Comparison of ENCODE assay signal across 1 cellular context in genomic region chr11:72786305-72787261, GRCh38.
TF ChIP-seq lines count a peak whose summit lies in the region.

No MANE protein-coding gene starts in this region.

TF ChIP-seq in HepG2, 621 proteins besides CTCF, POLR2A, EP300 and RAD21 (continued from another document and continues in another):
- TF ChIP-seq KLF12 (CRISPR knock-in tag; IDR thresholded peaks at IDR 0.05; ENCODE audit: borderline replicate concordance), result peak; percentile 85; the same call in 1 of the 2 replicates
- 0 out of 2 replicates have a peak, but pooled peaks have one; percentile 9 for TF ChIP-seq ZSCAN31 (CRISPR knock-in tag; IDR thresholded peaks at IDR 0.05; ENCODE audit: low read depth)
- TF ChIP-seq MED8 (CRISPR knock-in tag; IDR thresholded peaks at IDR 0.05; ENCODE audit: insufficient replicate concordance), result no peak
- TF ChIP-seq AKAP8 (CRISPR knock-in tag; IDR thresholded peaks at IDR 0.05), result peak; percentile 32; the same call in 1 of the 2 replicates
- no peak for TF ChIP-seq SMAD9 (CRISPR knock-in tag; IDR thresholded peaks at IDR 0.05)
- TF ChIP-seq IRF9 (CRISPR knock-in tag; IDR thresholded peaks at IDR 0.05; ENCODE audit: borderline replicate concordance), result peak; percentile 63; the same call in 1 of the 2 replicates
- TF ChIP-seq TEAD3 (CRISPR knock-in tag; optimal IDR thresholded peaks at IDR 0.05; ENCODE audit: borderline replicate concordance), result peak; percentile 44
- TF ChIP-seq KDM6A (CRISPR knock-in tag; IDR thresholded peaks at IDR 0.05; ENCODE audit: low read depth), result peak; percentile 83
- 0 out of 2 replicates have a peak, but pooled peaks have one; percentile 61 for TF ChIP-seq ZNF878 (CRISPR knock-in tag; IDR thresholded peaks at IDR 0.05)
- no peak for TF ChIP-seq AGO1 (IDR thresholded peaks at IDR 0.05; ENCODE audit: low read depth, low read length, poor library complexity, severe bottlenecking)
- 0 out of 2 replicates have a peak, but pooled peaks have one; percentile 31 for TF ChIP-seq KDM1A (CRISPR knock-in tag; IDR thresholded peaks at IDR 0.05)
- no peak; the same call in 1 of the 2 replicates for TF ChIP-seq POLR2G (IDR thresholded peaks at IDR 0.05; ENCODE audit: low read depth, low read length)
- TF ChIP-seq FOXC1 (CRISPR knock-in tag; IDR thresholded peaks at IDR 0.05; ENCODE audit: borderline replicate concordance), result no peak
- TF ChIP-seq ZNF614 (CRISPR knock-in tag; IDR thresholded peaks at IDR 0.05; ENCODE audit: borderline replicate concordance), result no peak
- peak; percentile 40; the same call in 1 of the 2 replicates for TF ChIP-seq DPF2 (CRISPR knock-in tag; IDR thresholded peaks at IDR 0.05; ENCODE audit: borderline replicate concordance, low read depth)
- TF ChIP-seq ZNF672 (CRISPR knock-in tag; IDR thresholded peaks at IDR 0.05), result no peak
- no peak for TF ChIP-seq ZNF777 (CRISPR knock-in tag; IDR thresholded peaks at IDR 0.05)
- 0 out of 2 replicates have a peak, but pooled peaks have one; percentile 40 for TF ChIP-seq GABPB1 (CRISPR knock-in tag; IDR thresholded peaks at IDR 0.05)
- 0 out of 2 replicates have a peak, but pooled peaks have one; percentile 32 for TF ChIP-seq TCF7 (IDR thresholded peaks at IDR 0.05; ENCODE audit: low read depth)
- TF ChIP-seq ZNF564 (CRISPR knock-in tag; IDR thresholded peaks at IDR 0.05), result peak; percentile 52; the same call in 1 of the 2 replicates
- TF ChIP-seq MTA3 (CRISPR knock-in tag; IDR thresholded peaks at IDR 0.05), result no peak
- no peak for TF ChIP-seq ZFP36 (IDR thresholded peaks at IDR 0.05; ENCODE audit: borderline replicate concordance, low read depth, low read length, partially characterized antibody)
- TF ChIP-seq ATM (IDR thresholded peaks at IDR 0.05; ENCODE audit: borderline replicate concordance), result no peak
- TF ChIP-seq FOSL2 (CRISPR knock-in tag; IDR thresholded peaks at IDR 0.05), result peak; percentile 45
- TF ChIP-seq, protein P1, sequence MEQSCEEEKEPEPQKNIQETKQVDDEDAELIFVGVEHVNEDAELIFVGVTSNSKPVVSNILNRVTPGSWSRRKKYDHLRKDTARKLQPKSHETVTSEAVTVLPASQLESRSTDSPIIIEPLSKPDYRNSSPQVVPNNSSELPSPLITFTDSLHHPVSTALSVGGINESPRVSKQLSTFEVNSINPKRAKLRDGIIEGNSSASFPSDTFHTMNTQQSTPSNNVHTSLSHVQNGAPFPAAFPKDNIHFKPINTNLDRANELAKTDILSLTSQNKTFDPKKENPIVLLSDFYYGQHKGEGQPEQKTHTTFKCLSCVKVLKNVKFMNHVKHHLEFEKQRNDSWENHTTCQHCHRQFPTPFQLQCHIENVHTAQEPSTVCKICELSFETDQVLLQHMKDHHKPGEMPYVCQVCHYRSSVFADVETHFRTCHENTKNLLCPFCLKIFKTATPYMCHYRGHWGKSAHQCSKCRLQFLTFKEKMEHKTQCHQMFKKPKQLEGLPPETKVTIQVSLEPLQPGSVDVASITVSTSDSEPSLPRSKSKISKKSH (CRISPR knock-in tag; IDR thresholded peaks at IDR 0.05; ENCODE audit: borderline replicate concordance), result peak; percentile 59; the same call in 1 of the 2 replicates
- TF ChIP-seq ZNF382 (CRISPR knock-in tag; IDR thresholded peaks at IDR 0.05; ENCODE audit: borderline replicate concordance), result no peak
- no peak for TF ChIP-seq ZNF253 (CRISPR knock-in tag; IDR thresholded peaks at IDR 0.05; ENCODE audit: borderline replicate concordance)
- TF ChIP-seq, protein P2, sequence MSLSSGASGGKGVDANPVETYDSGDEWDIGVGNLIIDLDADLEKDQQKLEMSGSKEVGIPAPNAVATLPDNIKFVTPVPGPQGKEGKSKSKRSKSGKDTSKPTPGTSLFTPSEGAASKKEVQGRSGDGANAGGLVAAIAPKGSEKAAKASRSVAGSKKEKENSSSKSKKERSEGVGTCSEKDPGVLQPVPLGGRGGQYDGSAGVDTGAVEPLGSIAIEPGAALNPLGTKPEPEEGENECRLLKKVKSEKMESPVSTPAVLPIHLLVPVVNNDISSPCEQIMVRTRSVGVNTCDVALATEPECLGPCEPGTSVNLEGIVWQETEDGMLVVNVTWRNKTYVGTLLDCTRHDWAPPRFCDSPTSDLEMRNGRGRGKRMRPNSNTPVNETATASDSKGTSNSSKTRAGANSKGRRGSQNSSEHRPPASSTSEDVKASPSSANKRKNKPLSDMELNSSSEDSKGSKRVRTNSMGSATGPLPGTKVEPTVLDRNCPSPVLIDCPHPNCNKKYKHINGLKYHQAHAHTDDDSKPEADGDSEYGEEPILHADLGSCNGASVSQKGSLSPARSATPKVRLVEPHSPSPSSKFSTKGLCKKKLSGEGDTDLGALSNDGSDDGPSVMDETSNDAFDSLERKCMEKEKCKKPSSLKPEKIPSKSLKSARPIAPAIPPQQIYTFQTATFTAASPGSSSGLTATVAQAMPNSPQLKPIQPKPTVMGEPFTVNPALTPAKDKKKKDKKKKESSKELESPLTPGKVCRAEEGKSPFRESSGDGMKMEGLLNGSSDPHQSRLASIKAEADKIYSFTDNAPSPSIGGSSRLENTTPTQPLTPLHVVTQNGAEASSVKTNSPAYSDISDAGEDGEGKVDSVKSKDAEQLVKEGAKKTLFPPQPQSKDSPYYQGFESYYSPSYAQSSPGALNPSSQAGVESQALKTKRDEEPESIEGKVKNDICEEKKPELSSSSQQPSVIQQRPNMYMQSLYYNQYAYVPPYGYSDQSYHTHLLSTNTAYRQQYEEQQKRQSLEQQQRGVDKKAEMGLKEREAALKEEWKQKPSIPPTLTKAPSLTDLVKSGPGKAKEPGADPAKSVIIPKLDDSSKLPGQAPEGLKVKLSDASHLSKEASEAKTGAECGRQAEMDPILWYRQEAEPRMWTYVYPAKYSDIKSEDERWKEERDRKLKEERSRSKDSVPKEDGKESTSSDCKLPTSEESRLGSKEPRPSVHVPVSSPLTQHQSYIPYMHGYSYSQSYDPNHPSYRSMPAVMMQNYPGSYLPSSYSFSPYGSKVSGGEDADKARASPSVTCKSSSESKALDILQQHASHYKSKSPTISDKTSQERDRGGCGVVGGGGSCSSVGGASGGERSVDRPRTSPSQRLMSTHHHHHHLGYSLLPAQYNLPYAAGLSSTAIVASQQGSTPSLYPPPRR (CRISPR knock-in tag; IDR thresholded peaks at IDR 0.05; ENCODE audit: borderline replicate concordance), result peak; percentile 81; the same call in 1 of the 2 replicates
- TF ChIP-seq KAT7 (CRISPR knock-in tag; IDR thresholded peaks at IDR 0.05; ENCODE audit: borderline replicate concordance), result no peak
- TF ChIP-seq DZIP1 (CRISPR knock-in tag; IDR thresholded peaks at IDR 0.05), result 0 out of 2 replicates have a peak, but pooled peaks have one; percentile 42
- TF ChIP-seq U2AF1 (optimal IDR thresholded peaks at IDR 0.05; ENCODE audit: low read depth, low read length), result no peak
- TF ChIP-seq ISL2 (CRISPR knock-in tag; IDR thresholded peaks at IDR 0.05), result peak; percentile 56; the same call in 1 of the 2 replicates
- no peak for TF ChIP-seq ZNF546 (CRISPR knock-in tag; conservative IDR thresholded peaks at IDR 0.05)
- peak; percentile 82; the same call in 1 of the 2 replicates for TF ChIP-seq RXRA (CRISPR knock-in tag; IDR thresholded peaks at IDR 0.05)
- no peak for TF ChIP-seq ZNF7 (CRISPR knock-in tag; IDR thresholded peaks at IDR 0.05)
- no peak for TF ChIP-seq ZNF17 (CRISPR knock-in tag; IDR thresholded peaks at IDR 0.05)
- TF ChIP-seq ZNF746 (CRISPR knock-in tag; IDR thresholded peaks at IDR 0.05), result 0 out of 2 replicates have a peak, but pooled peaks have one; percentile 33
- 0 out of 2 replicates have a peak, but pooled peaks have one; percentile 21 for TF ChIP-seq ERF (CRISPR knock-in tag; IDR thresholded peaks at IDR 0.05)
- TF ChIP-seq HHEX (CRISPR knock-in tag; IDR thresholded peaks at IDR 0.05), result no peak
- peak; percentile 91 for TF ChIP-seq SP5 (CRISPR knock-in tag; IDR thresholded peaks at IDR 0.05; ENCODE audit: borderline replicate concordance, low read depth)
- TF ChIP-seq SOX13 (IDR thresholded peaks at IDR 0.05), result no peak
- peak in 1 of 2 experiments; percentile 57; a peak in 2 of 4 replicates for TF ChIP-seq SOX13 (CRISPR knock-in tag; conservative IDR thresholded peaks at IDR 0.05 in 1 of 2, IDR thresholded peaks at IDR 0.05 in 1 of 2)
- 0 out of 2 replicates have a peak, but pooled peaks have one; percentile 69 for TF ChIP-seq ZNF124 (CRISPR knock-in tag; IDR thresholded peaks at IDR 0.05)
- TF ChIP-seq ZNF501 (CRISPR knock-in tag; IDR thresholded peaks at IDR 0.05), result peak; percentile 51; the same call in 1 of the 2 replicates
- TF ChIP-seq LRRFIP1 (CRISPR knock-in tag; conservative IDR thresholded peaks at IDR 0.05), result no peak
- TF ChIP-seq GATAD2A (CRISPR knock-in tag; IDR thresholded peaks at IDR 0.05), result peak; percentile 87
- TF ChIP-seq, protein P3, sequence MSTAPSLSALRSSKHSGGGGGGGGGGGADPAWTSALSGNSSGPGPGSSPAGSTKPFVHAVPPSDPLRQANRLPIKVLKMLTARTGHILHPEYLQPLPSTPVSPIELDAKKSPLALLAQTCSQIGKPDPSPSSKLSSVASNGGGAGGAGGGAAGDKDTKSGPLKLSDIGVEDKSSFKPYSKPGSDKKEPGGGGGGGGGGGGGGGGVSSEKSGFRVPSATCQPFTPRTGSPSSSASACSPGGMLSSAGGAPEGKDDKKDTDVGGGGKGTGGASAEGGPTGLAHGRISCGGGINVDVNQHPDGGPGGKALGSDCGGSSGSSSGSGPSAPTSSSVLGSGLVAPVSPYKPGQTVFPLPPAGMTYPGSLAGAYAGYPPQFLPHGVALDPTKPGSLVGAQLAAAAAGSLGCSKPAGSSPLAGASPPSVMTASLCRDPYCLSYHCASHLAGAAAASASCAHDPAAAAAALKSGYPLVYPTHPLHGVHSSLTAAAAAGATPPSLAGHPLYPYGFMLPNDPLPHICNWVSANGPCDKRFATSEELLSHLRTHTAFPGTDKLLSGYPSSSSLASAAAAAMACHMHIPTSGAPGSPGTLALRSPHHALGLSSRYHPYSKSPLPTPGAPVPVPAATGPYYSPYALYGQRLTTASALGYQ (CRISPR knock-in tag; IDR thresholded peaks at IDR 0.05), result peak; percentile 49; the same call in 1 of the 2 replicates
- no peak for TF ChIP-seq ZNF432 (CRISPR knock-in tag; IDR thresholded peaks at IDR 0.05; ENCODE audit: borderline replicate concordance)
- peak; percentile 73; the same call in 1 of the 2 replicates for TF ChIP-seq PITX1 (CRISPR knock-in tag; IDR thresholded peaks at IDR 0.05)
- no peak for TF ChIP-seq ZNF678 (CRISPR knock-in tag; IDR thresholded peaks at IDR 0.05)
- no peak for TF ChIP-seq MLX (CRISPR knock-in tag; IDR thresholded peaks at IDR 0.05)
